Comparison of ENCODE assay signal across 10 cellular contexts in the genomic region with DNA sequence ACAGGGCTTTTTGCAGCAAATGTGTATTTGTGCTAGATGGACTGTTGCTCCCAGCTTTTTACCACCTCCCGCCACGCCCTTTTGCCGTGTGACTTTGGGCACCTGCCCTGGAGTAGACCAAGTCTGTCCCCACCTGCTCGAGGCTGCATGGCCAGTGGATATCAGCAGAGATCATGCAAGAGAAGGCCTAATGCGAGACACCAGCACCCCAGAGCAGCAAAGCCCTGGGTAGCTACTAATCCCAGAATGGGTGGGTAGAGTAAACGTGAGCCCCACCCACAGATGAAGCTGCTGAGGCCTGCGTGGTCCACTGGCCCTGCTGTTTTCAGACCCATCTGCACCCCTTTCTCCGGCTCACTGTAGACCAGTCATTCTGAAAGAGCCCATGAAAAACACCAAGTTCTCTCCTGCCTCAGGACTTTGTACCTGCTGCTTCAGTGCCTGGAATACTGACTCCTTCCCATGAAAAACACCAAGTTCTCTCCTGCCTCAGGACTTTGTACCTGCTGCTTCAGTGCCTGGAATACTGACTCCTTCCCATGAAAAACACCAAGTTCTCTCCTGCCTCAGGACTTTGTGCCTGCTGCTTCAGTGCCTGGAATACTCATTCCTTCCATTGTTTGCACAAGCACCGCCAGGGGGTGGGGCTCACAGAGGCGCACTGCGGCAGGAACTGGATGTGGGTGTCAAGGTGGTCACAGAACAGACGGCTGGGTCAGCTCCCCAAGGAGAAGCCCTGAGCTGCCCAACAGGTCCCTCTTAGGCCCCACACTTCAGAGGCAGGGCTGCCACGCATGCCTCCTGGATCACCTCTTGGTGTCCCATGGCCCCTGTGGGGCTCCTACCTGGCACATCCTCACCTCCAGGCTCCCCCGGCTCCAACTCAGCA. TPM values are rescaled to one million over a fixed set of nuclear protein-coding genes. Genes with fewer than 3 reads are reported as not detected.
DNase-seq lines count a peak whose midpoint lies in the region; ATAC-seq and TF ChIP-seq lines count a peak whose summit lies in the region.
"Had no signal": no experiment of that assay in that cellular context is flagged by ENCODE, and none has a peak within 500 bp of the region (broad histone marks: within the 10 kb centered on the region; RNA-seq: fewer than 3 reads in every experiment).

No MANE protein-coding gene starts in this region.

- no peak for ATAC-seq in activated T-cell treated with anti-CD3 and anti-CD28 coated beads, Interleukin-2, amount 50 U/mL, for 4 hours

- TF ChIP-seq CTCF in Peyer's patch (IDR thresholded peaks at IDR 0.05) (peak in 3 of 6 experiments; percentile 46 to 58 (median 56)), fibroblast of pulmonary artery (IDR thresholded peaks at IDR 0.05; ENCODE audit: low read length, missing control alignments) (peak; percentile 6), spleen (IDR thresholded peaks at IDR 0.05 in 8 of 11, conservative IDR thresholded peaks at IDR 0.05 in 3 of 11) (peak in 2 of 11 experiments; percentile 6 to 16)

- TF ChIP-seq POLR2A in Peyer's patch (IDR thresholded peaks at IDR 0.05) = peak; percentile 66 to 85
- TF ChIP-seq POLR2A in spleen (IDR thresholded peaks at IDR 0.05) = no peak

- H3K36me3 Mint-ChIP-seq in activated T-cell treated with anti-CD3 and anti-CD28 coated beads, Interleukin-2, amount 50 U/mL, for 4 hours (ENCODE audit: insufficient read depth) = no peaks in the 10 kb centered on the region

- H3K27me3 ChIP-seq in Peyer's patch (no peaks in the 10 kb centered on the region), spleen (replicated peaks in 1 of 7) (no peaks in the 10 kb centered on the region)
- H3K27me3 ChIP-seq: uterus had no signal

- H3K4me3 ChIP-seq in Peyer's patch (peak overlapping the region in 2 of 4 donors; percentile 34 to 42), fibroblast of pulmonary artery (replicated peaks; ENCODE audit: low read depth, low read length) (no peak overlapping the region), spleen (no peak overlapping the region)
- H3K4me3 ChIP-seq: BLaER1, uterus had no signal

- DNase-seq in activated T-cell treated with anti-CD3 and anti-CD28 coated beads, Interleukin-2, amount 50 U/mL, for 48 hours = peak; percentile 51 to 53
- no peak for DNase-seq in activated T-cell treated with anti-CD3 and anti-CD28 coated beads, Interleukin-2, amount 50 U/mL, for 4 hours
- DNase-seq in Peyer's patch (peak in 2 of 3 donors; percentile 92), fibroblast of pulmonary artery (ENCODE audit: low read depth) (peak; percentile 27), spleen (peak; percentile 81), kidney glomerular epithelial cell (lab: John Stamatoyannopoulos, UW) (no peak), T-helper 2 cell (no peak)
- no peak for DNase-seq in stimulated activated CD4-positive, alpha-beta T cell treated with anti-CD3 and anti-CD28 coated beads, Interleukin-4, amount 100 ng/mL, for 24 hours
- DNase-seq: uterus had no signal

- H3K27ac ChIP-seq in Peyer's patch (peak overlapping the region in 3 of 4 donors; percentile 93 to 99 (median 99)), spleen (no peak overlapping the region)
- H3K27ac ChIP-seq: BLaER1, uterus had no signal

- peaks cover 5% of the 10 kb centered on the region for H3K4me1 Mint-ChIP-seq in activated T-cell treated with anti-CD3 and anti-CD28 coated beads, Interleukin-2, amount 50 U/mL, for 4 hours (ENCODE audit: low read depth)

- 66 to 72% (median 68%) methylated on average over 12 to 14 of the region's 14 CpGs for WGBS in spleen, 5 donors

- H3K4me3 Mint-ChIP-seq in activated T-cell treated with anti-CD3 and anti-CD28 coated beads, Interleukin-2, amount 50 U/mL, for 4 hours = no peak overlapping the region

- no peaks in the 10 kb centered on the region for H3K9me3 ChIP-seq in Peyer's patch
- no peaks in the 10 kb centered on the region for H3K9me3 ChIP-seq in spleen
- H3K9me3 ChIP-seq: uterus had no signal

- H3K4me1 ChIP-seq in Peyer's patch (peaks cover 0 to 35% (median 7%) of the 10 kb centered on the region in 4 donors), spleen (peaks cover 4 to 33% (median 23%) of the 10 kb centered on the region in 6 donors)
- H3K4me1 ChIP-seq: uterus had no signal

- intact Hi-C loops in spleen (cut with DNase I; ENCODE audit: low total_unique reads) = loop anchor here (10.0 kb wide), 2 partner anchors 54 to 94 kb away; no protein-coding TSS in a partner anchor

- no peaks in the 10 kb centered on the region for H3K27me3 Mint-ChIP-seq in activated T-cell treated with anti-CD3 and anti-CD28 coated beads, Interleukin-2, amount 50 U/mL, for 4 hours (ENCODE audit: low read depth)

- H3K9me3 Mint-ChIP-seq in activated T-cell treated with anti-CD3 and anti-CD28 coated beads, Interleukin-2, amount 50 U/mL, for 4 hours = no peaks in the 10 kb centered on the region

- H3K36me3 ChIP-seq in Peyer's patch (no peaks in the 10 kb centered on the region), spleen (no peaks in the 10 kb centered on the region)
- H3K36me3 ChIP-seq: BLaER1, uterus had no signal

RNA-seq across cellular contexts. Expression of gene TNIP2, which starts 5.1 kb away (rescaled TPM):
- total RNA-seq in activated T-cell treated with anti-CD3 and anti-CD28 coated beads, Interleukin-2, amount 50 U/mL, for 4 hours = 100 to 1,000 TPM in 2 of 3 donors, 10 to 100 TPM in 1; 95.4 to 116 (median 101) TPM
- total RNA-seq in Peyer's patch (100 to 1,000 TPM; 135 to 255 (median 145) TPM), spleen (10 to 100 TPM; 35.1 to 52.5 (median 50.4) TPM)
- polyA plus RNA-seq in spleen = 10 to 100 TPM; 32.7 to 53.5 (median 33.2) TPM

RNA-seq across cellular contexts. Expression of gene SH3BP2, which starts 31.6 kb away (rescaled TPM):
- total RNA-seq in activated T-cell treated with anti-CD3 and anti-CD28 coated beads, Interleukin-2, amount 50 U/mL, for 4 hours = 10 to 100 TPM; 72.2 to 77.9 (median 76.7) TPM
- total RNA-seq in Peyer's patch (100 to 1,000 TPM in 2 of 4 donors, 10 to 100 TPM in 2; 54.8 to 208 (median 102) TPM), spleen (100 to 1,000 TPM; 150 to 295 (median 265) TPM)
- 100 to 1,000 TPM in 1 of 3 donors, 10 to 100 TPM in 2; 42.0 to 138 (median 43.5) TPM for polyA plus RNA-seq in spleen

Comparison
In these comparisons a context has a peak if more than half of its experiments do, and no peak if none do; other contexts are left out.
1. DNase-seq: peak in activated T-cell treated with anti-CD3 and anti-CD28 coated beads, Interleukin-2, amount 50 U/mL, for 48 hours (2 of 2), Peyer's patch (2 of 3), fibroblast of pulmonary artery (single experiment) and spleen (single experiment); none in activated T-cell treated with anti-CD3 and anti-CD28 coated beads, Interleukin-2, amount 50 U/mL, for 4 hours (single experiment), stimulated activated CD4-positive, alpha-beta T cell treated with anti-CD3 and anti-CD28 coated beads, Interleukin-4, amount 100 ng/mL, for 24 hours (single experiment), kidney glomerular epithelial cell (single experiment) and T-helper 2 cell (0 of 5).
2. H3K27ac ChIP-seq: peak in Peyer's patch (3 of 4); none in spleen (0 of 8).
3. POLR2A ChIP-seq: peak in Peyer's patch (2 of 2); none in spleen (0 of 3).